In the genomic region with DNA sequence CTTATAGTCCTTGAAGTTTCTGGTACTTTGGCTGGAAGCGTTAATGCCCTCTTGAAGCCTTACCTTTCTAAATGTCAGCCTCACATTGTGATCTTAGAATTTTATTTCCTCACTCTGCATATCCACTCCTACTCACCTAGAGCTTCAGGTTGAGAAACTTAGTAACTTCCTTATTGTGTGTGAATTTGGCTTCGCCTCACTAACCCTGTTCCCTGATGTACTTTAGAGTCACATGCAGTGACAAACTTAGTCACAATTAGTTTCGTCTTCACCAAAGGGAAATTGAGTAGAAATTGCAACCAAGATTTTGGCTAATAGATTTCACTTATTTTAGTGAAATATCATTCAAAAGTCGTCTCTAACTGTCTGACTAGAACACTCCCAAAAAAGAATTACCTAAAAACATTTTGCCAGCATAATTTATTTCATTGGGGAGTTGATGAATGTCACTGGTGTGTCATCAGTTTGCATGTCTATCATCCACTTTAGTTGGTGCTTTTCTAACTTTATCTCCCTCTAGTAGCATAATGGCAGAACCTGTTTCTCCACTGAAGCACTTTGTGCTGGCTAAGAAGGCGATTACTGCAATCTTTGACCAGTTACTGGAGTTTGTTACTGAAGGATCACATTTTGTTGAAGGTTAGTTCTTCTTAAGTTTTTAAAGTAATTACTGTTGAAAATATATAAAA, we compare ENCODE assay signal across 8 cellular contexts. TPM values are rescaled to one million over a fixed set of nuclear protein-coding genes. Genes with fewer than 3 reads are reported as not detected.
DNase-seq lines count a peak whose midpoint lies in the region; ATAC-seq and TF ChIP-seq lines count a peak whose summit lies in the region.

No MANE protein-coding gene starts in this region.

- no peaks in the 10 kb centered on the region for H3K36me3 ChIP-seq in fibroblast of lung (ENCODE audit: control insufficient read depth, insufficient read depth, low read length)

- no peak for TF ChIP-seq CTCF in 22Rv1 (IDR thresholded peaks at IDR 0.05)
- TF ChIP-seq CTCF in fibroblast of lung (conservative IDR thresholded peaks at IDR 0.05 in 1 of 2, IDR thresholded peaks at IDR 0.05 in 1 of 2; ENCODE audit: low read depth in 1 of 2, low read length in 2 of 2), result no peak

- peak overlapping the region; percentile 77 for H3K9ac ChIP-seq in fibroblast of lung (ENCODE audit: insufficient read depth, low read length)

- ATAC-seq in GM18520 (IDR thresholded peaks at IDR 0.05; ENCODE audit: unreplicated experiment) (peak; percentile 71), HG03045 (IDR thresholded peaks at IDR 0.05; ENCODE audit: unreplicated experiment) (peak; percentile 45)

- H3K27ac ChIP-seq in 22Rv1 (peak overlapping the region; percentile 75), fibroblast of lung (ENCODE audit: insufficient read depth, low read length) (peak overlapping the region; percentile 77)

- no peaks in the 10 kb centered on the region for H3K9me3 ChIP-seq in fibroblast of lung (ENCODE audit: control insufficient read depth, insufficient read depth, low read depth, low read length)

- DNase-seq in SIG-M5 (lab: John Stamatoyannopoulos, UW) (peak; percentile 19), fibroblast of lung (ENCODE audit: low read depth in 2 of 2) (no peak), renal cortical epithelial cell (ENCODE audit: low read depth) (peak; percentile 67), islet precursor cell (no peak), NCI-H1436 treated with DMSO at 0.1 percent for 48 hours (lab: John Stamatoyannopoulos, UW) (no peak)

- H3K4me1 ChIP-seq in fibroblast of lung (ENCODE audit: control insufficient read depth, extremely low read depth, insufficient read depth, low read length), result peaks cover 2% of the 10 kb centered on the region

- no peaks in the 10 kb centered on the region for H4K20me1 ChIP-seq in fibroblast of lung (ENCODE audit: control insufficient read depth, extremely low read depth, insufficient read depth, low read length)

- peak overlapping the region; percentile 54 for H2AFZ ChIP-seq in fibroblast of lung (ENCODE audit: low read length)

- H3K4me2 ChIP-seq in fibroblast of lung (ENCODE audit: extremely low read depth, insufficient read depth, low read length), result peak overlapping the region; percentile 95

- H3K27me3 ChIP-seq in fibroblast of lung (ENCODE audit: control insufficient read depth, insufficient read depth, low read length), result no peaks in the 10 kb centered on the region

- H3K4me3 ChIP-seq in fibroblast of lung (replicated peaks in 1 of 4; ENCODE audit: control extremely low read depth in 1 of 4, insufficient read depth in 1 of 4, low read depth in 3 of 4, low read length in 4 of 4), result peak overlapping the region; percentile 73 to 94 (median 88)

- H3K79me2 ChIP-seq in fibroblast of lung (ENCODE audit: control insufficient read depth, insufficient read depth, low read length), result peaks cover 11% of the 10 kb centered on the region

RNA-seq across cellular contexts. Expression of gene MFN1, which starts 1.0 kb away (rescaled TPM):
- total RNA-seq in fibroblast of lung (44.9 and 48.1 TPM in 2 replicates), renal cortical epithelial cell (65.7 and 70.5 TPM in 2 replicates)
- 40.3 and 52.8 TPM in 2 replicates for polyA plus RNA-seq in fibroblast of lung
- polyA plus RNA-seq in fibroblast of lung (2012), result 25.5 and 29.5 TPM in 2 replicates
- 7.8 and 8.6 TPM in 2 replicates for polyA minus RNA-seq in fibroblast of lung (ENCODE audit: low replicate concordance)

RNA-seq across cellular contexts. Expression of gene ZNF639, which starts 25.6 kb away (rescaled TPM):
- 41.1 and 49.3 TPM in 2 replicates for total RNA-seq in fibroblast of lung
- polyA plus RNA-seq in fibroblast of lung, result 24.9 and 28.4 TPM in 2 replicates
- polyA plus RNA-seq in fibroblast of lung (2012), result 26.5 and 26.8 TPM in 2 replicates
- 4.8 and 8.7 TPM in 2 replicates for polyA minus RNA-seq in fibroblast of lung (ENCODE audit: low replicate concordance)
- total RNA-seq in renal cortical epithelial cell, result 51.4 and 60.9 TPM in 2 replicates

Comparison
In these comparisons a context has a peak if more than half of its experiments do, and no peak if none do; other contexts are left out.
1. DNase-seq: peak in SIG-M5 (single experiment) and renal cortical epithelial cell (single experiment); none in fibroblast of lung (0 of 2), islet precursor cell (single experiment) and NCI-H1436 treated with DMSO at 0.1 percent for 48 hours (single experiment).